ENCODE assay signal across 16 cellular contexts in the genomic region with DNA sequence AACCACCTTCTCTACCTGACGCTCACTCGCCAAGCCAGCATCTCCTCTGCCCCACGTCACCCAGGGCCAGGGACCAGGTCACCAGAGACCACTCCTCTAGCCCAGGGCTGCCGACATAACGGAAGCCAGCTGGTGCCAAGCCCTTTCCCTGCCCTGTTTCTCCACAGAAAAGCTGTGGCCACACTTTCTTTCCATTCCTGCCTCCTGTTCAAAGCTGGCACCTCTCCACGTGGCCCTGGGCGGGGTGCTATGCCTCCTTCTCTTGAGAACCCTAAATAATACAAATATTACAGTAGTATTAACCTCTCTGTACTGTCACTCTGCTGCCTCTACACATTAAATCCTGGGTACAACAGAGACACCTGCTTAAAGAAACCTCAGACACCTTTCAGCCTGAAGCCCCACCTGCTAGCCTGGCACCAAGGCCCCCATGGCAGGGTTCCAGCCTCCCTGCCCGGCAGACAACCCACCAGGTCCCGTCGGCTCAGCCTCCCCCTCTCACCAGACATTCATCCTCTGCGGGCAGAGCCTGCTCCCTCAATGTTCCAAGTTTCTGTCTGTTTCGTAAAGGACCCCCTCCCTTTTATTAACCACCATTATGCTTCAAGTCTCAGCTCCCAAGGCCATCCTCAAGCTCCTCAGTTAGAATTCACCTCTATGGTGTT.
DNase-seq lines count a peak whose midpoint lies in the region; ATAC-seq, FAIRE-seq and TF ChIP-seq lines count a peak whose summit lies in the region.
"Had no signal": no experiment of that assay in that cellular context is flagged by ENCODE, and none has a peak within 500 bp of the region (broad histone marks: within the 10 kb centered on the region; RNA-seq: fewer than 3 reads in every experiment).

No MANE protein-coding gene starts in this region.

- no peak for FAIRE-seq in H54 (lab: Jason Lieb, UNC)
- FAIRE-seq: D721Med, G401.6, GM12892 had no signal

- H3K4me3 Mint-ChIP-seq in activated naive CD8-positive, alpha-beta T cell treated with anti-CD3 and anti-CD28 coated beads for 36 hours = no peak overlapping the region
- H3K4me3 Mint-ChIP-seq in activated naive CD8-positive, alpha-beta T cell treated with anti-CD3 and anti-CD28 coated beads, Interleukin-2, amount 50 U/mL, for 24 hours = no peak overlapping the region
- H3K4me3 Mint-ChIP-seq in IgD-negative memory B cell (no peak overlapping the region), chondrocyte (ENCODE audit: unreplicated experiment) (no peak overlapping the region), immature natural killer cell (no peak overlapping the region)
- H3K4me3 Mint-ChIP-seq: CD4-positive, alpha-beta T cell had no signal

- H3K27me3 Mint-ChIP-seq in activated naive CD8-positive, alpha-beta T cell treated with anti-CD3 and anti-CD28 coated beads for 36 hours = no peaks in the 10 kb centered on the region
- H3K27me3 Mint-ChIP-seq in activated naive CD8-positive, alpha-beta T cell treated with anti-CD3 and anti-CD28 coated beads, Interleukin-2, amount 50 U/mL, for 24 hours = no peaks in the 10 kb centered on the region
- H3K27me3 Mint-ChIP-seq in IgD-negative memory B cell = no peaks in the 10 kb centered on the region
- H3K27me3 Mint-ChIP-seq in chondrocyte (ENCODE audit: low read depth) = no peaks in the 10 kb centered on the region
- H3K27me3 Mint-ChIP-seq in immature natural killer cell (ENCODE audit: low read depth in 3 of 3) = peaks cover 0 to 5% (median 4%) of the 10 kb centered on the region in 3 donors
- H3K27me3 Mint-ChIP-seq: CD4-positive, alpha-beta T cell had no signal

- H3K27ac Mint-ChIP-seq in activated naive CD8-positive, alpha-beta T cell treated with anti-CD3 and anti-CD28 coated beads for 36 hours = peak overlapping the region; percentile 50
- H3K27ac Mint-ChIP-seq in activated naive CD8-positive, alpha-beta T cell treated with anti-CD3 and anti-CD28 coated beads, Interleukin-2, amount 50 U/mL, for 24 hours = no peak overlapping the region
- peak overlapping the region; percentile 33 to 67 (median 52) for H3K27ac Mint-ChIP-seq in IgD-negative memory B cell
- no peak overlapping the region for H3K27ac Mint-ChIP-seq in chondrocyte (ENCODE audit: unreplicated experiment)
- peak overlapping the region in 2 of 6 donors; percentile 26 to 35 for H3K27ac Mint-ChIP-seq in immature natural killer cell
- H3K27ac Mint-ChIP-seq: CD4-positive, alpha-beta T cell had no signal

- no peaks in the 10 kb centered on the region for H3K9me3 Mint-ChIP-seq in activated naive CD8-positive, alpha-beta T cell treated with anti-CD3 and anti-CD28 coated beads for 36 hours
- H3K9me3 Mint-ChIP-seq in activated naive CD8-positive, alpha-beta T cell treated with anti-CD3 and anti-CD28 coated beads, Interleukin-2, amount 50 U/mL, for 24 hours = no peaks in the 10 kb centered on the region
- H3K9me3 Mint-ChIP-seq in IgD-negative memory B cell (peaks cover 0 to 1% (median 0%) of the 10 kb centered on the region in 3 donors), chondrocyte (ENCODE audit: low read depth) (no peaks in the 10 kb centered on the region), immature natural killer cell (no peaks in the 10 kb centered on the region)
- H3K9me3 Mint-ChIP-seq: CD4-positive, alpha-beta T cell had no signal

- H3K4me1 Mint-ChIP-seq in activated naive CD8-positive, alpha-beta T cell treated with anti-CD3 and anti-CD28 coated beads for 36 hours = no peaks in the 10 kb centered on the region
- peaks cover 3% of the 10 kb centered on the region for H3K4me1 Mint-ChIP-seq in activated naive CD8-positive, alpha-beta T cell treated with anti-CD3 and anti-CD28 coated beads, Interleukin-2, amount 50 U/mL, for 24 hours
- H3K4me1 Mint-ChIP-seq in IgD-negative memory B cell (no peaks in the 10 kb centered on the region), chondrocyte (ENCODE audit: low read depth) (peaks cover 10% of the 10 kb centered on the region), immature natural killer cell (peaks cover 0 to 1% of the 10 kb centered on the region in 2 donors)

- TF ChIP-seq POLR2A in H54 (IDR thresholded peaks at IDR 0.05; ENCODE audit: low read depth, low read length) = no peak

- no peak for TF ChIP-seq CTCF in chondrocyte (IDR thresholded peaks at IDR 0.05)

- no peak for DNase-seq in activated naive CD8-positive, alpha-beta T cell treated with anti-CD3 and anti-CD28 coated beads for 36 hours
- no peak for DNase-seq in activated naive CD8-positive, alpha-beta T cell treated with anti-CD3 and anti-CD28 coated beads, Interleukin-2, amount 50 U/mL, for 24 hours
- peak; percentile 54 for DNase-seq in chondrocyte (ENCODE audit: low spot score)
- peak; percentile 38 for DNase-seq in myocyte (ENCODE audit: low read depth)
- DNase-seq in immature natural killer cell = no peak
- DNase-seq in H54 (ENCODE audit: insufficient read length, low spot score) = no peak
- DNase-seq: DMS79 treated with DMSO at 0.1 percent for 48 hours, GOT3, NCI-H2171, SIG-M5 had no signal

- ATAC-seq in activated naive CD8-positive, alpha-beta T cell treated with anti-CD3 and anti-CD28 coated beads, Interleukin-2, amount 50 U/mL, for 24 hours = no peak
- no peak for ATAC-seq in GM21423 (IDR thresholded peaks at IDR 0.05; ENCODE audit: unreplicated experiment)

- peaks cover 27% of the 10 kb centered on the region for H3K36me3 Mint-ChIP-seq in activated naive CD8-positive, alpha-beta T cell treated with anti-CD3 and anti-CD28 coated beads for 36 hours
- peaks cover 13% of the 10 kb centered on the region for H3K36me3 Mint-ChIP-seq in activated naive CD8-positive, alpha-beta T cell treated with anti-CD3 and anti-CD28 coated beads, Interleukin-2, amount 50 U/mL, for 24 hours (ENCODE audit: low read depth)
- H3K36me3 Mint-ChIP-seq in IgD-negative memory B cell (peaks cover 1% of the 10 kb centered on the region), chondrocyte (ENCODE audit: low read depth) (peaks cover 29% of the 10 kb centered on the region), immature natural killer cell (peaks cover 22 to 32% (median 27%) of the 10 kb centered on the region in 3 donors)

Comparison
In these comparisons a context has a peak if more than half of its experiments do, and no peak if none do; other contexts are left out.
1. H3K27ac Mint-ChIP-seq: peak in activated naive CD8-positive, alpha-beta T cell treated with anti-CD3 and anti-CD28 coated beads for 36 hours (single experiment) and IgD-negative memory B cell (3 of 3); none in activated naive CD8-positive, alpha-beta T cell treated with anti-CD3 and anti-CD28 coated beads, Interleukin-2, amount 50 U/mL, for 24 hours (single experiment) and chondrocyte (single experiment).
2. DNase-seq: peak in chondrocyte (single experiment) and myocyte (single experiment); none in activated naive CD8-positive, alpha-beta T cell treated with anti-CD3 and anti-CD28 coated beads for 36 hours (single experiment), activated naive CD8-positive, alpha-beta T cell treated with anti-CD3 and anti-CD28 coated beads, Interleukin-2, amount 50 U/mL, for 24 hours (single experiment), immature natural killer cell (0 of 3) and H54 (single experiment).